ENCODE assay signal across 7 cellular contexts in the genomic region with DNA sequence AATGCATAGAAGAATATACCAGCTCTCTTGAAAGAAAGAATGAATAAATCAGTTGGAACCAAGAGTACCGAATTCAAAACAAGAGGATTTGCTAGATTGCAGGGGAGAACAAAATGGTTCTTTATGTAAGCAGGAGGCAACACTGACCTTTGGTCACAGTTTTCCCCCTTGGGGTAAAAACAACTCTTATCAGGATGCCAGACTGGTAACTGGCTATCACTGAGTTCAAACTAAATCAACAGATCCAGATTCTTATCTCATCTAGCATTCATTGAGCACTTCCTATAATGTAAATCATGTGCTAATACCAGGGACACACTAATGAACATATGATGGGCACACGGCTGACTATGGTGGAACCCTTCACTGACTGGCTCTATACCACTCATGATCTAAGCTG. TPM values are rescaled to one million over a fixed set of nuclear protein-coding genes. Genes with fewer than 3 reads are reported as not detected.
"Had no signal": no experiment of that assay in that cellular context is flagged by ENCODE, and none has a peak within 500 bp of the region (broad histone marks: within the 10 kb centered on the region; RNA-seq: fewer than 3 reads in every experiment).

No MANE protein-coding gene starts in this region.

- FAIRE-seq: H1, H54 had no signal

- H2AFZ ChIP-seq: GM23338 had no signal

- ATAC-seq: GM23338 had no signal

- H3K9me3 Mint-ChIP-seq: GM23338, H9, IgD-negative memory B cell had no signal

- H3K4me3 ChIP-seq: GM23338 had no signal

- DNase-seq: H9, HCEC 1CT had no signal

- H3K4me3 Mint-ChIP-seq: GM23338, H9, IgD-negative memory B cell had no signal

- H3K4me2 ChIP-seq: GM23338 had no signal

- H3K4me1 Mint-ChIP-seq: GM23338 had no signal

- H3K27ac Mint-ChIP-seq: GM23338, H9, IgD-negative memory B cell had no signal

RNA-seq across cellular contexts. Expression of gene IL17F, which starts 4.8 kb away (rescaled TPM):
- total RNA-seq: GM23338, H1, H9, HT-29 had no signal
- polyA plus RNA-seq: GM23338, IgD-negative memory B cell had no signal
